Comparison of ENCODE assay signal across 8 cellular contexts in the genomic region with DNA sequence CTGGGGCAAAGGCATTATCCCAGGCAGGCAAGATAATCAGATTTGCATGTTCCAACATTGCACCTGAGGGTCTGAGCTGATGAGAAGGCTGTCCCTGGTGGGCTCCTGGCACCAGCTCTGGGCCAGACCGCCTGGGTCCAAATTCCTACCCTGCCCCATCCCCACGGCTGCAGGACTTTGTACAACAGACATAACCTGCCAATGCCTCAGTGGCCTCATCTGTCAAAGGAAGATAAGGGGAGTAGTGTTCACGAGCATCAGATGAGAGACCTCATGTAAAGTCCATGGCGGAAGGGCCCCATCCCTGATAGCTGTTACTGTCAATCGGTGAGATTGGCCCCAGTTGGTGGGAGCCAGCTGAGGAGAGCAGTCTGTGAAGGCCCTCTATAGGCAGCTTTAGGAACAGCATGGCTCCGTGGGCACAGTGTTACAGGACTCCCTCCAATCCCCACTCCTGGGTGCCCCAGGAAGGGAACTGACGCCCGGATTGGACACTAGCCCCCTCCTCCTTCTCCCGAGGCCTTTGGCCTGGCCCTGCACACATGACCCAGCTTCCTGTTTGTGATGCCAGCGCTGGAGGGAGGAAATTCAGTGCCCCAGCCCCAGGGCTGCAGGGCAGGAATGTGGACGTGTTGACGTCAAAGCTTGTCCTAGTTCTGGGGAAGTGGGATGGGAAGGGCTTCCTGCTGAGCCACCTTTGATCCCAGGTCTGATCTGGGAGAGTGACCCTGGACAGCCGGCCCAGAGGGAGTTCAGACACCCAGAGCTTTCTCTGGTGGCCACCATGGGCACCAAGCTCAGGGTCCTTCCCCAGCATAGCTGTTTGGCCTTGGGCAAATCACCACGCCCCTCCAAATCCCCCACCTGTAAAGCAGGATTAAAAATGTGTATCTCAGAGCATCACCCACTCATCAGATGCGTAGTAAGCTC. TPM values are rescaled to one million over a fixed set of nuclear protein-coding genes. Genes with fewer than 3 reads are reported as not detected.
A peak's percentile ranks its signal among the peaks of the same experiment; 100 is the strongest.
DNase-seq lines count a peak whose midpoint lies in the region; ATAC-seq and TF ChIP-seq lines count a peak whose summit lies in the region.

No MANE protein-coding gene starts in this region.

- H3K4me3 ChIP-seq in effector memory CD4-positive, alpha-beta T cell (ENCODE audit: insufficient read depth, low read depth, low read length, poor library complexity, severe bottlenecking) = no peak overlapping the region

- H3K36me3 Mint-ChIP-seq in activated CD8-positive, alpha-beta T cell treated with anti-CD3 and anti-CD28 coated beads for 36 hours (ENCODE audit: low read depth) = no peaks in the 10 kb centered on the region

- CTCF ChIA-PET in activated CD8-positive, alpha-beta T cell treated with anti-CD3 and anti-CD28 coated beads for 36 hours (lab: Charles Lee) = interaction anchor here (0.7 to 5.8 kb wide), 50 partner anchors 9 to 617 kb away, joined by 3 to 279 read pairs (median 4); a partner anchor contains a TSS

- no peaks in the 10 kb centered on the region for H3K27me3 Mint-ChIP-seq in activated CD8-positive, alpha-beta T cell treated with anti-CD3 and anti-CD28 coated beads for 36 hours

- no peaks in the 10 kb centered on the region for H3K36me3 ChIP-seq in effector memory CD4-positive, alpha-beta T cell (ENCODE audit: control insufficient read depth, insufficient read depth, low read length)

- peak; percentile 45 for DNase-seq in NK-92 treated with Interleukin-12 subunit alpha and Interleukin-12 subunit beta, amount 100 ng/mL, for 24 hours (lab: John Stamatoyannopoulos, UW)
- DNase-seq in NK-92 (lab: John Stamatoyannopoulos, UW; ENCODE audit: unreplicated experiment) = no peak
- peak; percentile 74 for DNase-seq in NCI-H69 (lab: John Stamatoyannopoulos, UW)
- peak; percentile 83 for DNase-seq in activated CD8-positive, alpha-beta T cell treated with anti-CD3 and anti-CD28 coated beads for 36 hours
- peak; percentile 34 to 53 (median 34) for DNase-seq in effector memory CD4-positive, alpha-beta T cell
- DNase-seq in mesenteric fat pad (ENCODE audit: low spot score) = peak; percentile 93
- DNase-seq in stimulated activated CD8-positive, alpha-beta memory T cell treated with anti-CD3 and anti-CD28 coated beads, Interleukin-15, amount 100 ng/mL, for 4 hours (ENCODE audit: low read depth in 2 of 2) = peak; percentile 25 to 30

- ATAC-seq in HG02884 (IDR thresholded peaks at IDR 0.05; ENCODE audit: unreplicated experiment) = peak; percentile 75
- peak; percentile 88 for ATAC-seq in activated CD8-positive, alpha-beta T cell treated with anti-CD3 and anti-CD28 coated beads for 36 hours

- H3K27ac Mint-ChIP-seq in activated CD8-positive, alpha-beta T cell treated with anti-CD3 and anti-CD28 coated beads for 36 hours = no peak overlapping the region

- peaks cover 4% of the 10 kb centered on the region for H3K4me1 ChIP-seq in effector memory CD4-positive, alpha-beta T cell (ENCODE audit: control insufficient read depth, insufficient read depth, low read length, poor library complexity, severe bottlenecking)

- no peaks in the 10 kb centered on the region for H3K27me3 ChIP-seq in effector memory CD4-positive, alpha-beta T cell (replicated peaks; ENCODE audit: control insufficient read depth, insufficient read depth, low read length, poor library complexity, severe bottlenecking)

- intact Hi-C loops in activated CD8-positive, alpha-beta T cell treated with anti-CD3 and anti-CD28 coated beads for 36 hours (cut with micrococcal nuclease) = loop anchor here (5.0 to 10.0 kb wide), 2 partner anchors 58 to 120 kb away; a partner anchor contains a TSS

- H3K9me3 ChIP-seq in effector memory CD4-positive, alpha-beta T cell (ENCODE audit: control insufficient read depth, low read length) = no peaks in the 10 kb centered on the region

- no peaks in the 10 kb centered on the region for H3K9me3 Mint-ChIP-seq in activated CD8-positive, alpha-beta T cell treated with anti-CD3 and anti-CD28 coated beads for 36 hours

- H3K4me3 Mint-ChIP-seq in activated CD8-positive, alpha-beta T cell treated with anti-CD3 and anti-CD28 coated beads for 36 hours = no peak overlapping the region

- H3K4me1 Mint-ChIP-seq in activated CD8-positive, alpha-beta T cell treated with anti-CD3 and anti-CD28 coated beads for 36 hours (ENCODE audit: low read depth) = peaks cover 4% of the 10 kb centered on the region

- POLR2A ChIA-PET in activated CD8-positive, alpha-beta T cell treated with anti-CD3 and anti-CD28 coated beads for 36 hours (lab: Charles Lee) = interaction anchor here (0.8 to 1.2 kb wide), 2 partner anchors 217 to 245 kb away, joined by 3 to 5 read pairs; a partner anchor contains a TSS

- H3K27ac ChIP-seq in effector memory CD4-positive, alpha-beta T cell (ENCODE audit: insufficient read depth, low read length, poor library complexity, severe bottlenecking) = no peak overlapping the region

- TF ChIP-seq CTCF in activated CD8-positive, alpha-beta T cell treated with anti-CD3 and anti-CD28 coated beads for 36 hours (IDR thresholded peaks at IDR 0.05) = peak; percentile 90

RNA-seq across cellular contexts. Expression of a gene that starts 56.2 kb away (rescaled TPM):
- total RNA-seq in activated CD8-positive, alpha-beta T cell treated with anti-CD3 and anti-CD28 coated beads for 36 hours = 10 to 100 TPM; 16.6 to 17.9 TPM
- total RNA-seq in mesenteric fat pad = 1,666 TPM

Comparison
In these comparisons a context has a peak if more than half of its experiments do, and no peak if none do; other contexts are left out.
1. RNA of a gene that starts 56.2 kb away (total RNA-seq): 1,666 TPM in mesenteric fat pad (single experiment); 16.6 to 17.9 TPM in activated CD8-positive, alpha-beta T cell treated with anti-CD3 and anti-CD28 coated beads for 36 hours; every median in the first group is over 10 times any median in the second.